ENCODE assay signal across 30 cellular contexts in genomic region chr18:11272516-11272915, GRCh38.
"Had no signal": no experiment of that assay in that cellular context is flagged by ENCODE, and none has a peak within 500 bp of the region (broad histone marks: within the 10 kb centered on the region; RNA-seq: fewer than 3 reads in every experiment).

No MANE protein-coding gene starts in this region.

- ATAC-seq: heart left ventricle; left colon; mucosa of descending colon; naive thymus-derived CD4-positive, alpha-beta T cell; natural killer cell treated with Interleukin-12 subunit alpha and Interleukin-12 subunit beta and Interleukin-15 and Interleukin-18, amount 100 ng/mL, for 72 hours; right lobe of liver; stimulated activated naive B cell treated with anti-CD40 and anti-IgM and Interleukin-4, amounts not matched to agents 10 μg/mL and 1 μg/mL and 100 μg/mL, for 72 hours; stimulated activated naive CD8-positive, alpha-beta T cell treated with anti-CD3 and anti-CD28 coated beads, Interleukin-15, Interleukin-2, amounts not matched to agents 100 U/mL and 50 U/mL, for 24 hours; upper lobe of right lung had no signal

- H3K27me3 ChIP-seq: heart left ventricle, neutrophil, right atrium auricular region, right lobe of liver, stomach, testis, thyroid gland, upper lobe of right lung had no signal

- H3K27ac ChIP-seq: heart left ventricle, left ventricle myocardium inferior, neutrophil, parathyroid adenoma, right atrium auricular region, right lobe of liver, stomach, testis, thyroid gland, upper lobe of right lung had no signal

- H3K36me3 ChIP-seq: heart left ventricle, left ventricle myocardium inferior, neutrophil, right atrium auricular region, right lobe of liver, stomach, thyroid gland, upper lobe of right lung had no signal

- H3K4me3 ChIP-seq: heart left ventricle, left ventricle myocardium inferior, lung, mucosa of descending colon, right atrium auricular region, right lobe of liver, smooth muscle cell, stomach, testis, thyroid gland, upper lobe of right lung had no signal

- H3K4me1 ChIP-seq: left ventricle myocardium inferior, parathyroid adenoma, right atrium auricular region, thyroid gland, upper lobe of right lung had no signal

- H3K9me3 ChIP-seq: heart left ventricle, left ventricle myocardium inferior, neutrophil, right atrium auricular region, right lobe of liver, stomach, testis, thyroid gland, upper lobe of right lung had no signal

- H3K4me3 Mint-ChIP-seq: immature natural killer cell; naive thymus-derived CD4-positive, alpha-beta T cell; natural killer cell treated with Interleukin-12 subunit alpha and Interleukin-12 subunit beta and Interleukin-15 and Interleukin-18, amount 100 ng/mL, for 72 hours; neural crest cell; stimulated activated naive B cell treated with anti-CD40 and anti-IgM and Interleukin-4, amounts not matched to agents 10 μg/mL and 1 μg/mL and 100 μg/mL, for 72 hours had no signal

- H3K27ac Mint-ChIP-seq: immature natural killer cell; natural killer cell treated with Interleukin-12 subunit alpha and Interleukin-12 subunit beta and Interleukin-15 and Interleukin-18, amount 100 ng/mL, for 72 hours; stimulated activated naive B cell treated with anti-CD40 and anti-IgM and Interleukin-4, amounts not matched to agents 10 μg/mL and 1 μg/mL and 100 μg/mL, for 72 hours had no signal

- DNase-seq: heart left ventricle; hypothalamus; immature natural killer cell; kidney; left colon; left ventricle myocardium inferior; mesendoderm; midbrain; mucosa of descending colon; naive thymus-derived CD4-positive, alpha-beta T cell; occipital lobe; right lobe of liver; stimulated activated CD4-positive, alpha-beta T cell treated with anti-CD3 and anti-CD28 coated beads, Interleukin-1b, Interleukin-23, amount 100 ng/mL, for 48 hours; stimulated activated CD4-positive, alpha-beta T cell treated with anti-CD3 and anti-CD28 coated beads, Interleukin-2, amount 100 ng/mL, for 48 hours; stimulated activated CD4-positive, alpha-beta T cell treated with anti-CD3 and anti-CD28 coated beads, Interleukin-4, amount 100 ng/mL, for 4 hours; stimulated activated CD8-positive, alpha-beta memory T cell treated with anti-CD3 and anti-CD28 coated beads, Interleukin-4, amount 100 ng/mL, for 48 hours; stimulated activated naive B cell treated with anti-CD40 and anti-IgM and Interleukin-4, amounts not matched to agents 10 μg/mL and 1 μg/mL and 100 μg/mL, for 72 hours; stimulated activated naive CD8-positive, alpha-beta T cell treated with anti-CD3 and anti-CD28 coated beads, Interleukin-15, Interleukin-2, amounts not matched to agents 100 U/mL and 50 U/mL, for 24 hours; stomach; testis; thyroid gland; trophoblast cell; upper lobe of right lung had no signal

- H3K36me3 Mint-ChIP-seq: immature natural killer cell; naive thymus-derived CD4-positive, alpha-beta T cell; natural killer cell treated with Interleukin-12 subunit alpha and Interleukin-12 subunit beta and Interleukin-15 and Interleukin-18, amount 100 ng/mL, for 72 hours; stimulated activated naive B cell treated with anti-CD40 and anti-IgM and Interleukin-4, amounts not matched to agents 10 μg/mL and 1 μg/mL and 100 μg/mL, for 72 hours had no signal

- H3K27me3 Mint-ChIP-seq: natural killer cell treated with Interleukin-12 subunit alpha and Interleukin-12 subunit beta and Interleukin-15 and Interleukin-18, amount 100 ng/mL, for 72 hours had no signal

- H3K4me1 Mint-ChIP-seq: immature natural killer cell had no signal
